In the genomic region with DNA sequence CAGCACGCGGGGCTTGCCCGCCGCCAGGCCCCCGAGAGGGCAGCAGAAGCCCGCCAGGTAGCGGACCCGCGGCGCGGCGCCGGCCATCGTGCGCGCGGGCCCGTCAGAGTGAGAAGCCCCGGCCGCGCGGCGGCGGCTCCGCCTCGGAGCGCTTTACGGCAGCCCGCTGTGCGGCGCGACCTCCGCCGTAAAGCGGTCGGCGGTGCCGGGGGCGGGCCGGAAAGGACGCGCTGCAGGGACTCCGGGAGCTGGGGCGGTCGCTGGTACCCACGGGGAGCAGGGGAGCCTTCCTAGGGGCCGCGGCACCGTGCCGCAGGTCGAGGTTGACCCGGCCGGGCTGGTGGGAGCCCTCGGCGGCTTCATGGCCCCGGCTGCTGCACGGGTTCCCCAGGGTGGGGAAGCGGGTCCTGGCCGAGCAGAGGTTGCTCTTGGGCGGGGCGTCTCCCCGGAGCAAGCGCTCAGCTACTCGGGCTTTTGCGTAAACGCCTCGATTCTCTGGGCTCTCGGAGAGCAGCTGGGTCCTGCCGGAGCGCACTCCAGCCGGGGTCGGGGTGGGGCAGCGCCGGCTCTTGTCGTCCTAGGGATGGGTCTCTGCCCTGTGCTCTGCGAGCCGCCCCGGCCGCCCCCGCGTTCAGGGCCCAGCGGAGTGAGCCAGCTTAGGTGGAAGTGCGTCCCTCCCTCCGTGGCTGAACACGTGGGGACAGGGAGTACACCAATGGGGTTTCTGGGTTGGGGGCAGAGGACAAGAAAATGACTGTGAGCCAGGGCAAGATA, we compare ENCODE assay signal across 8 cellular contexts. TPM values are rescaled to one million over a fixed set of nuclear protein-coding genes. Genes with fewer than 3 reads are reported as not detected.
A peak's percentile ranks its signal among the peaks of the same experiment; 100 is the strongest.
DNase-seq lines count a peak whose midpoint lies in the region; ATAC-seq and TF ChIP-seq lines count a peak whose summit lies in the region.

Gene FAAP100, minus strand, starts transcription at position 110 of the 774 bp plus-strand sequence. Its CDS starts 23 bp downstream, at position 87.

- H3K79me1 ChIP-seq in trophoblast cell (ENCODE audit: low read length), result peaks cover 9% of the 10 kb centered on the region

- H3K9me3 ChIP-seq in cardiac muscle cell (ENCODE audit: low read depth) (no peaks in the 10 kb centered on the region), trophoblast cell (ENCODE audit: insufficient read depth, low read depth, low read length) (no peaks in the 10 kb centered on the region), tibial artery (no peaks in the 10 kb centered on the region)

- peak within 1 kb of the TSS; percentile 91 for H3K9ac ChIP-seq in trophoblast cell (ENCODE audit: low read length)

- H3K79me2 ChIP-seq in trophoblast cell (ENCODE audit: control insufficient read depth, insufficient read depth, low read length, poor library complexity), result peaks cover 9% of the 10 kb centered on the region

- ATAC-seq in GM21528 (IDR thresholded peaks at IDR 0.05; ENCODE audit: low FRiP score, unreplicated experiment), result peak; percentile 55

- peak within 1 kb of the TSS; percentile 80 for H2BK120ac ChIP-seq in trophoblast cell (ENCODE audit: insufficient read depth, low read length, poor library complexity)

- H3K4me3 ChIP-seq in cardiac muscle cell, result peak within 1 kb of the TSS; percentile 92
- H3K4me3 ChIP-seq in trophoblast cell (ENCODE audit: low read depth, low read length), result peak within 1 kb of the TSS; percentile 98
- H3K4me3 ChIP-seq in tibial artery, result peak within 1 kb of the TSS; percentile 67 to 98

- peak within 1 kb of the TSS; percentile 70 for H2BK5ac ChIP-seq in trophoblast cell (ENCODE audit: low read depth, low read length, poor library complexity)

- peak within 1 kb of the TSS; percentile 86 for H3K4ac ChIP-seq in trophoblast cell (ENCODE audit: low read depth, low read length)

- no peak within 1 kb of the TSS for H2BK12ac ChIP-seq in trophoblast cell (ENCODE audit: low read length)

- TF ChIP-seq CTCF in cardiac muscle cell (IDR thresholded peaks at IDR 0.05; ENCODE audit: low read depth, low read length) (no peak), tibial artery (IDR thresholded peaks at IDR 0.05) (no peak)

- peak within 1 kb of the TSS; percentile 83 for H3K18ac ChIP-seq in trophoblast cell (ENCODE audit: low read length)

- H4K12ac ChIP-seq in trophoblast cell (ENCODE audit: low read depth, low read length), result peak within 1 kb of the TSS; percentile 89

- intact Hi-C loops in tibial artery (cut with DNase I; ENCODE audit: low total_unique reads), result no loop called here

- H3K23ac ChIP-seq in trophoblast cell (ENCODE audit: low read length), result no peak within 1 kb of the TSS

- H4K8ac ChIP-seq in trophoblast cell (ENCODE audit: low read depth, low read length), result peak within 1 kb of the TSS; percentile 97

- WGBS in trophoblast cell (ENCODE audit: extremely low coverage, insufficient coverage, insufficient read length), result no CpG with 5 or more reads among the region's 85 CpGs

- peak within 1 kb of the TSS; percentile 67 for H2AK5ac ChIP-seq in trophoblast cell (ENCODE audit: low read length)

- DNase-seq in DMS53 treated with DMSO at 0.1 percent for 48 hours (lab: John Stamatoyannopoulos, UW; ENCODE audit: unreplicated experiment) (peak; percentile 67), LHCN-M2 (ENCODE audit: low read depth) (peak; percentile 71), SW480 (ENCODE audit: low spot score) (peak; percentile 74), cardiac muscle cell (ENCODE audit: low read depth in 1 of 2, low spot score in 1 of 2) (peak; percentile 83 to 87), trophoblast cell (peak; percentile 72 to 88), tibial artery (peak; percentile 62 to 88)
- peak; percentile 60 for DNase-seq in activated naive CD8-positive, alpha-beta T cell treated with anti-CD3 and anti-CD28 coated beads, Interleukin-2, amount 50 U/mL, for 16 hours (ENCODE audit: low read depth, low spot score)

- H3K4me1 ChIP-seq in cardiac muscle cell (ENCODE audit: low read depth) (peaks cover 33% of the 10 kb centered on the region), trophoblast cell (ENCODE audit: control insufficient read depth in 1 of 2, insufficient read depth in 2 of 2, low read length in 2 of 2) (peaks cover 2 to 15% of the 10 kb centered on the region in 2 experiments), tibial artery (peaks cover 0 to 41% (median 38%) of the 10 kb centered on the region in 4 donors)

- peak within 1 kb of the TSS; percentile 95 for H3K14ac ChIP-seq in trophoblast cell (ENCODE audit: low read length)

- H3K4me2 ChIP-seq in trophoblast cell (ENCODE audit: low read length), result peak within 1 kb of the TSS; percentile 96

- H3K27ac ChIP-seq in cardiac muscle cell, result peak within 1 kb of the TSS; percentile 72
- peak within 1 kb of the TSS; percentile 75 for H3K27ac ChIP-seq in trophoblast cell (ENCODE audit: low read depth, low read length)
- peak within 1 kb of the TSS; percentile 80 to 88 for H3K27ac ChIP-seq in tibial artery

- peaks cover 4% of the 10 kb centered on the region for H3K36me3 ChIP-seq in cardiac muscle cell
- peaks cover 39 to 45% of the 10 kb centered on the region in 2 experiments for H3K36me3 ChIP-seq in trophoblast cell (ENCODE audit: control insufficient read depth in 1 of 2, insufficient read depth in 2 of 2, low read length in 2 of 2)
- peaks cover 16 to 46% (median 32%) of the 10 kb centered on the region in 3 donors for H3K36me3 ChIP-seq in tibial artery

- no peaks in the 10 kb centered on the region for H3K27me3 ChIP-seq in cardiac muscle cell
- H3K27me3 ChIP-seq in trophoblast cell (ENCODE audit: insufficient read depth, low read length), result no peaks in the 10 kb centered on the region
- no peaks in the 10 kb centered on the region for H3K27me3 ChIP-seq in tibial artery

- H4K91ac ChIP-seq in trophoblast cell (ENCODE audit: low read depth, low read length), result peak within 1 kb of the TSS; percentile 95

- H2AFZ ChIP-seq in trophoblast cell (ENCODE audit: insufficient read depth, low read length, poor library complexity), result peak within 1 kb of the TSS; percentile 94

RNA-seq across cellular contexts. Expression of gene FAAP100, which starts in this region (rescaled TPM):
- total RNA-seq in LHCN-M2 (2014; rRNA removed) (27.2 and 31.3 TPM in 2 replicates), cardiac muscle cell (57.0 and 65.6 TPM in 2 replicates)
- polyA plus RNA-seq in LHCN-M2 (2012), result 20.5 TPM
- polyA plus RNA-seq in cardiac muscle cell, result 51.2 and 56.9 TPM in 2 replicates
- polyA plus RNA-seq in trophoblast cell (2013), result 11.4 and 11.6 TPM in 2 replicates

Comparison
In these comparisons a context has a peak if more than half of its experiments do, and no peak if none do; other contexts are left out.
1. Peak in every context shown above with its lines: DNase-seq, ATAC-seq, H3K4me3 ChIP-seq and H3K27ac ChIP-seq.